21 cellular contexts compared by ENCODE assay signal in the genomic region with DNA sequence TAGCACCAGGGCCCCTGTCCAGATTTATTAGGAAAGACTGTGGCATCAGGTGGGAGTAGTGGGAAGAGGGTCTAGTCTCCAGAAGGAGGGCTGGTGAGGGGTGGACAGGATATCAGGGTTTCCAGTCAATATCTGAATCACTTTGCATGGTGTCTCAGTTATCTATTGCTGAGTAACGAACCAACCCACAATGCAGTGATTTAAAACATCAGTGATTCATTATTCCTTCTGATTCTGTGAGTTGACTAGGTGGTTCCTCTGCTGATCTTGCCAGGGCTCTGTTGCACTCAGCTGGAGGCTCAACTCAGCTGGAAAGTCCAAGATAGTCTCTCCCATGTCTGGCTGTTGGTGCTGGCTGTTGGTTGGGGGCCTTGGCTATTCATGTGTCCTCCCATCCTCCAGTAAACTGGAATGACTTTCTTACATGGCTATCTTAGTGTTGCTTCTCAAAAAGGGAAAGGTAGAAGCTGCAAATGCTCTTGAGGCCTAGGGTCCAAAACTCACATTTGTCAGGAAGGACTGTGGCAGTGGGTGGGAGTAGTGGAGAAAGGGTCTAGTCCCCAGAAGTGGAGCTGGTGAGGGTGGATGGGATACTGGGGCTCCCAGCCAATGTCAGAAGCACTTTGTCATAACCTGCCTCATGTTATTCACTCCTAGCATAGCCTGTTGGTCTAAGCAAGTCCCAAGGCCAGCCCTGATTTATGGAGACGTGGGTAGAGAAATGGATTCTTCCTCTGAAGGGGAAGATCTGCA. TPM values are rescaled to one million over a fixed set of nuclear protein-coding genes. Genes with fewer than 3 reads are reported as not detected.
DNase-seq lines count a peak whose midpoint lies in the region; ATAC-seq, FAIRE-seq and TF ChIP-seq lines count a peak whose summit lies in the region.
"Had no signal": no experiment of that assay in that cellular context is flagged by ENCODE, and none has a peak within 500 bp of the region (broad histone marks: within the 10 kb centered on the region; RNA-seq: fewer than 3 reads in every experiment).

No MANE protein-coding gene starts in this region.

- H3K9me3 ChIP-seq in right atrium auricular region = no peaks in the 10 kb centered on the region
- no peaks in the 10 kb centered on the region for H3K9me3 ChIP-seq in heart left ventricle
- H3K9me3 ChIP-seq: BLaER1 had no signal

- H3K4me3 ChIP-seq in right atrium auricular region = no peak overlapping the region
- H3K4me3 ChIP-seq in heart left ventricle = no peak overlapping the region
- H3K4me3 ChIP-seq in bronchial epithelial cell (ENCODE audit: low read depth, low read length) = no peak overlapping the region
- H3K4me3 ChIP-seq: BLaER1, GM12878, GM23338 had no signal

- no peaks in the 10 kb centered on the region for H3K4me1 ChIP-seq in right atrium auricular region
- H3K4me1 ChIP-seq in heart left ventricle = peaks cover 0 to 3% (median 0%) of the 10 kb centered on the region in 12 donors

- H3K36me3 Mint-ChIP-seq in stimulated activated effector memory CD8-positive, alpha-beta T cell treated with anti-CD3 and anti-CD28 coated beads, Interleukin-12 subunit alpha, Interleukin-12 subunit beta, amount 100 ng/mL, for 72 hours = no peaks in the 10 kb centered on the region

- 68 to 75% (median 74%) methylated on average over 2 of the region's 2 CpGs for WGBS in heart left ventricle, 4 donors

- peak; percentile 40 to 42 for ATAC-seq in activated CD4-positive, CD25-positive, alpha-beta regulatory T cell treated with anti-CD3 and anti-CD28 coated beads, Interleukin-2, amount 50 U/mL, for 24 hours
- ATAC-seq in heart left ventricle (no peak), HG02884 (IDR thresholded peaks at IDR 0.05; ENCODE audit: unreplicated experiment) (no peak)
- ATAC-seq in stimulated activated effector memory CD8-positive, alpha-beta T cell treated with anti-CD3 and anti-CD28 coated beads, Interleukin-12 subunit alpha, Interleukin-12 subunit beta, amount 100 ng/mL, for 72 hours = peak; percentile 73
- ATAC-seq: GM12878, GM23338 had no signal

- TF ChIP-seq POLR2A in heart left ventricle (IDR thresholded peaks at IDR 0.05) = no peak

- no peak overlapping the region for H3K4me3 Mint-ChIP-seq in stimulated activated effector memory CD8-positive, alpha-beta T cell treated with anti-CD3 and anti-CD28 coated beads, Interleukin-12 subunit alpha, Interleukin-12 subunit beta, amount 100 ng/mL, for 72 hours
- H3K4me3 Mint-ChIP-seq: CD4-positive, alpha-beta T cell; GM23338 had no signal

- H3K9me3 Mint-ChIP-seq in stimulated activated effector memory CD8-positive, alpha-beta T cell treated with anti-CD3 and anti-CD28 coated beads, Interleukin-12 subunit alpha, Interleukin-12 subunit beta, amount 100 ng/mL, for 72 hours = no peaks in the 10 kb centered on the region
- H3K9me3 Mint-ChIP-seq: CD4-positive, alpha-beta T cell; GM23338 had no signal

- TF ChIP-seq CTCF in right atrium auricular region (IDR thresholded peaks at IDR 0.05) (no peak), heart left ventricle (IDR thresholded peaks at IDR 0.05) (no peak), bronchial epithelial cell (IDR thresholded peaks at IDR 0.05; ENCODE audit: insufficient read depth, low read length, severe bottlenecking) (no peak)

- H3K27me3 ChIP-seq in right atrium auricular region = no peaks in the 10 kb centered on the region
- H3K27me3 ChIP-seq in heart left ventricle = peaks cover 0 to 5% (median 0%) of the 10 kb centered on the region in 9 donors
- no peaks in the 10 kb centered on the region for H3K27me3 ChIP-seq in bronchial epithelial cell (ENCODE audit: control insufficient read depth, insufficient read depth, low read length)
- H3K27me3 ChIP-seq: BLaER1 had no signal

- H3K4me1 Mint-ChIP-seq in stimulated activated effector memory CD8-positive, alpha-beta T cell treated with anti-CD3 and anti-CD28 coated beads, Interleukin-12 subunit alpha, Interleukin-12 subunit beta, amount 100 ng/mL, for 72 hours = peaks cover 27% of the 10 kb centered on the region

- H3K36me3 ChIP-seq in right atrium auricular region = no peaks in the 10 kb centered on the region
- no peaks in the 10 kb centered on the region for H3K36me3 ChIP-seq in heart left ventricle
- H3K36me3 ChIP-seq in bronchial epithelial cell (ENCODE audit: control insufficient read depth, insufficient read depth, low read length) = no peaks in the 10 kb centered on the region
- H3K36me3 ChIP-seq: BLaER1 had no signal

- intact Hi-C loops in heart left ventricle (cut with DNase I) = loop anchor here in 5 of 10 donors (2.0 to 5.0 kb wide), 3 partner anchors 111 to 117 kb away; no protein-coding TSS in a partner anchor

- DNase-seq in activated CD4-positive, CD25-positive, alpha-beta regulatory T cell treated with anti-CD3 and anti-CD28 coated beads, Interleukin-2, amount 50 U/mL, for 72 hours = no peak
- DNase-seq in right atrium auricular region (ENCODE audit: low spot score) (peak; percentile 49), heart left ventricle (no peak), bronchial epithelial cell (ENCODE audit: low read depth) (peak; percentile 69), HuH-7 (ENCODE audit: low spot score) (no peak)
- DNase-seq in stimulated activated effector memory CD8-positive, alpha-beta T cell treated with anti-CD3 and anti-CD28 coated beads, Interleukin-12 subunit alpha, Interleukin-12 subunit beta, amount 100 ng/mL, for 72 hours (ENCODE audit: low spot score in 2 of 2) = no peak
- DNase-seq: Calu3; CD4-positive, alpha-beta T cell; DMS 273 treated with DMSO at 0.1 percent for 48 hours; DMS79; H7 had no signal

- no peak overlapping the region for H3K27ac ChIP-seq in right atrium auricular region
- no peak overlapping the region for H3K27ac ChIP-seq in heart left ventricle
- H3K27ac ChIP-seq: 22Rv1, BLaER1 had no signal

- FAIRE-seq in bronchial epithelial cell (lab: Jason Lieb, UNC) = no peak
- FAIRE-seq: GM12878, GM18507 had no signal

- H3K27ac Mint-ChIP-seq in stimulated activated effector memory CD8-positive, alpha-beta T cell treated with anti-CD3 and anti-CD28 coated beads, Interleukin-12 subunit alpha, Interleukin-12 subunit beta, amount 100 ng/mL, for 72 hours = no peak overlapping the region
- H3K27ac Mint-ChIP-seq: CD4-positive, alpha-beta T cell; GM23338 had no signal

RNA-seq across cellular contexts. Expression of gene IL1F10, which starts 13.9 kb away (rescaled TPM):
- total RNA-seq in right atrium auricular region = not detected
- not detected for total RNA-seq in heart left ventricle
- polyA plus RNA-seq in heart left ventricle = not detected
- not detected in 2 replicates for total RNA-seq in bronchial epithelial cell
- total RNA-seq: A673; Calu3; CD4-positive, alpha-beta T cell; G401; GM12878; GM23338; H7; HT-29 had no signal
- polyA plus RNA-seq: GM12878, GM23338 had no signal

RNA-seq across cellular contexts. Expression of gene IL36RN, which starts 22.6 kb away (rescaled TPM):
- total RNA-seq in right atrium auricular region (not detected), heart left ventricle (not detected), bronchial epithelial cell (1.1 and 1.9 TPM in 2 replicates)
- not detected for polyA plus RNA-seq in heart left ventricle
- total RNA-seq: A673; CD4-positive, alpha-beta T cell; G401; GM12878; GM23338; H7 had no signal
- polyA plus RNA-seq: GM12878, GM23338 had no signal

RNA-seq across cellular contexts. Expression of gene IL36B, which starts 29.0 kb away (rescaled TPM):
- total RNA-seq in right atrium auricular region (not detected), heart left ventricle (not detected), bronchial epithelial cell (0.13 TPM in 1 of 2 replicates, not detected in the other)
- polyA plus RNA-seq in heart left ventricle = not detected
- total RNA-seq: A673; Calu3; CD4-positive, alpha-beta T cell; G401; GM12878; GM23338; H7; HT-29 had no signal
- polyA plus RNA-seq: GM12878, GM23338 had no signal

RNA-seq across cellular contexts. Expression of gene IL1RN, which starts 45.8 kb away (rescaled TPM):
- total RNA-seq in right atrium auricular region (1 to 10 TPM in 1 of 2 donors, under 1 TPM in 1; 0.41 to 1.3 TPM), heart left ventricle (10 to 100 TPM in 1 of 9 donors, 1 to 10 TPM in 4, under 1 TPM in 4; 0.16 to 11.4 (median 1.0) TPM), bronchial epithelial cell (71.9 and 113 TPM in 2 replicates)
- polyA plus RNA-seq in heart left ventricle = under 1 TPM; 0.34 to 0.60 TPM
- total RNA-seq: A673, G401, GM12878, GM23338, H7 had no signal
- polyA plus RNA-seq: GM23338 had no signal

Comparison
In these comparisons a context has a peak if more than half of its experiments do, and no peak if none do; other contexts are left out.
1. DNase-seq: peak in right atrium auricular region (single experiment) and bronchial epithelial cell (single experiment); none in activated CD4-positive, CD25-positive, alpha-beta regulatory T cell treated with anti-CD3 and anti-CD28 coated beads, Interleukin-2, amount 50 U/mL, for 72 hours (single experiment), heart left ventricle (0 of 5), stimulated activated effector memory CD8-positive, alpha-beta T cell treated with anti-CD3 and anti-CD28 coated beads, Interleukin-12 subunit alpha, Interleukin-12 subunit beta, amount 100 ng/mL, for 72 hours (0 of 2) and HuH-7 (single experiment).
2. ATAC-seq: peak in activated CD4-positive, CD25-positive, alpha-beta regulatory T cell treated with anti-CD3 and anti-CD28 coated beads, Interleukin-2, amount 50 U/mL, for 24 hours (2 of 2) and stimulated activated effector memory CD8-positive, alpha-beta T cell treated with anti-CD3 and anti-CD28 coated beads, Interleukin-12 subunit alpha, Interleukin-12 subunit beta, amount 100 ng/mL, for 72 hours (single experiment); none in heart left ventricle (0 of 4) and HG02884 (single experiment).